ENCODE assay signal across 1 cellular context in genomic region chr13:20114066-20114465, GRCh38.
TF ChIP-seq lines count a peak whose summit lies in the region.

No MANE protein-coding gene starts in this region.

TF ChIP-seq in WTC11, 78 proteins besides CTCF, POLR2A, EP300 and RAD21 (continued from another document):
- TF ChIP-seq, protein P1, sequence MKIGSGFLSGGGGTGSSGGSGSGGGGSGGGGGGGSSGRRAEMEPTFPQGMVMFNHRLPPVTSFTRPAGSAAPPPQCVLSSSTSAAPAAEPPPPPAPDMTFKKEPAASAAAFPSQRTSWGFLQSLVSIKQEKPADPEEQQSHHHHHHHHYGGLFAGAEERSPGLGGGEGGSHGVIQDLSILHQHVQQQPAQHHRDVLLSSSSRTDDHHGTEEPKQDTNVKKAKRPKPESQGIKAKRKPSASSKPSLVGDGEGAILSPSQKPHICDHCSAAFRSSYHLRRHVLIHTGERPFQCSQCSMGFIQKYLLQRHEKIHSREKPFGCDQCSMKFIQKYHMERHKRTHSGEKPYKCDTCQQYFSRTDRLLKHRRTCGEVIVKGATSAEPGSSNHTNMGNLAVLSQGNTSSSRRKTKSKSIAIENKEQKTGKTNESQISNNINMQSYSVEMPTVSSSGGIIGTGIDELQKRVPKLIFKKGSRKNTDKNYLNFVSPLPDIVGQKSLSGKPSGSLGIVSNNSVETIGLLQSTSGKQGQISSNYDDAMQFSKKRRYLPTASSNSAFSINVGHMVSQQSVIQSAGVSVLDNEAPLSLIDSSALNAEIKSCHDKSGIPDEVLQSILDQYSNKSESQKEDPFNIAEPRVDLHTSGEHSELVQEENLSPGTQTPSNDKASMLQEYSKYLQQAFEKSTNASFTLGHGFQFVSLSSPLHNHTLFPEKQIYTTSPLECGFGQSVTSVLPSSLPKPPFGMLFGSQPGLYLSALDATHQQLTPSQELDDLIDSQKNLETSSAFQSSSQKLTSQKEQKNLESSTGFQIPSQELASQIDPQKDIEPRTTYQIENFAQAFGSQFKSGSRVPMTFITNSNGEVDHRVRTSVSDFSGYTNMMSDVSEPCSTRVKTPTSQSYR (CRISPR knock-in tag; IDR thresholded peaks at IDR 0.05), result no peak
- TF ChIP-seq GRHL2 (CRISPR knock-in tag; IDR thresholded peaks at IDR 0.05; ENCODE audit: insufficient replicate concordance, severe bottlenecking), result no peak
- TF ChIP-seq ATF2 (CRISPR knock-in tag; IDR thresholded peaks at IDR 0.05; ENCODE audit: borderline replicate concordance, low read depth), result no peak
- no peak for TF ChIP-seq ZNF423 (CRISPR knock-in tag; IDR thresholded peaks at IDR 0.05)
- TF ChIP-seq ZNF671 (CRISPR knock-in tag; IDR thresholded peaks at IDR 0.05), result no peak
- no peak for TF ChIP-seq ELF4 (CRISPR knock-in tag; IDR thresholded peaks at IDR 0.05; ENCODE audit: low read depth)
